Comparison of ENCODE assay signal across 24 cellular contexts in the genomic region with DNA sequence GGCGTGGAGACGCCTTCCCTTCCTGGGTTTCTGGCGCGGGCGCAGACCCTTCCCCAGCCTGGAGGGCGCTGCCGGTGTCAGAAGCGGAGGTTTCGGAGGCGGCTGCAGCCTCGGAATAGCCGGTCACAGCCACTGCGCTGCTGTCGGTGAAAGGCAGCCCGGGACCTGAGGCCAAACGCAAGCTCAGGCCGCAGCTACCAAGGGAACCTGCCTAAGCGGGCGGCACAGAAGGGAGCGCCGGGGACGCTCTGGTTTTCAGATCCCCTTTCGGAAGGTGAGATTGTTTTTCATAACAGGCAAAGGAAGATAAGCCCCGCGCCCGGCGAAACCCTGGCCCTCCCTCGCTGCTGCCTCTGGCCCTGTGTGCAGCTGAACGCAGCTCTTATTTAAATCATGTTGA.
DNase-seq lines count a peak whose midpoint lies in the region; ATAC-seq, FAIRE-seq and TF ChIP-seq lines count a peak whose summit lies in the region.
"Had no signal": no experiment of that assay in that cellular context is flagged by ENCODE, and none has a peak within 500 bp of the region (broad histone marks: within the 10 kb centered on the region; RNA-seq: fewer than 3 reads in every experiment).

No MANE protein-coding gene starts in this region.

- H3K4me3 Mint-ChIP-seq in astrocyte (ENCODE audit: unreplicated experiment): no peak overlapping the region
- H3K4me3 Mint-ChIP-seq in stimulated activated naive B cell treated with anti-CD40 and anti-IgM and Interleukin-4, amounts not matched to agents 10 μg/mL and 1 μg/mL and 100 μg/mL, for 72 hours: no peak overlapping the region
- no peak overlapping the region for H3K4me3 Mint-ChIP-seq in activated naive CD4-positive, alpha-beta T cell treated with anti-CD3 and anti-CD28 coated beads, Interleukin-2, amount 10 ng/mL, durations not matched to agents 7 days and 5 days
- H3K4me3 Mint-ChIP-seq: B cell had no signal

- FAIRE-seq in astrocyte (lab: Jason Lieb, UNC): no peak
- FAIRE-seq: G401.6, GM12892, small intestine had no signal

- no peak for TF ChIP-seq POLR2A in breast epithelium (IDR thresholded peaks at IDR 0.05)

- H3K36me3 Mint-ChIP-seq in astrocyte (ENCODE audit: low read depth, unreplicated experiment): no peaks in the 10 kb centered on the region
- H3K36me3 Mint-ChIP-seq in stimulated activated naive B cell treated with anti-CD40 and anti-IgM and Interleukin-4, amounts not matched to agents 10 μg/mL and 1 μg/mL and 100 μg/mL, for 72 hours: no peaks in the 10 kb centered on the region
- H3K36me3 Mint-ChIP-seq in activated naive CD4-positive, alpha-beta T cell treated with anti-CD3 and anti-CD28 coated beads, Interleukin-2, amount 10 ng/mL, durations not matched to agents 7 days and 5 days: no peaks in the 10 kb centered on the region

- intact Hi-C loops in breast epithelium (cut with DNase I; ENCODE audit: low total_unique reads): no loop called here

- peak overlapping the region; percentile 18 for H2AFZ ChIP-seq in astrocyte (ENCODE audit: low read depth, low read length)
- H2AFZ ChIP-seq: parathyroid adenoma had no signal

- H3K79me2 ChIP-seq in astrocyte (ENCODE audit: insufficient read depth, low read length): no peaks in the 10 kb centered on the region
- H3K79me2 ChIP-seq: parathyroid adenoma had no signal

- no peak for TF ChIP-seq CTCF in GM20000 (IDR thresholded peaks at IDR 0.05; ENCODE audit: extremely low read depth, missing control alignments)
- TF ChIP-seq CTCF in astrocyte (IDR thresholded peaks at IDR 0.05; ENCODE audit: insufficient read depth, low read depth, low read length): no peak
- TF ChIP-seq CTCF in breast epithelium (IDR thresholded peaks at IDR 0.05): no peak

- no peaks in the 10 kb centered on the region for H4K20me1 ChIP-seq in astrocyte (ENCODE audit: insufficient read depth, low read length)

- H3K9me3 Mint-ChIP-seq in astrocyte (ENCODE audit: unreplicated experiment): peaks cover 4% of the 10 kb centered on the region
- H3K9me3 Mint-ChIP-seq in stimulated activated naive B cell treated with anti-CD40 and anti-IgM and Interleukin-4, amounts not matched to agents 10 μg/mL and 1 μg/mL and 100 μg/mL, for 72 hours: peaks cover 0 to 1% of the 10 kb centered on the region in 2 donors
- no peaks in the 10 kb centered on the region for H3K9me3 Mint-ChIP-seq in activated naive CD4-positive, alpha-beta T cell treated with anti-CD3 and anti-CD28 coated beads, Interleukin-2, amount 10 ng/mL, durations not matched to agents 7 days and 5 days

- no peak overlapping the region for H3K9ac ChIP-seq in astrocyte (ENCODE audit: low read length)
- H3K9ac ChIP-seq: parathyroid adenoma had no signal

- H3K4me1 Mint-ChIP-seq in astrocyte (ENCODE audit: low read depth, unreplicated experiment): peaks cover 7% of the 10 kb centered on the region
- peaks cover 0 to 4% of the 10 kb centered on the region in 2 donors for H3K4me1 Mint-ChIP-seq in stimulated activated naive B cell treated with anti-CD40 and anti-IgM and Interleukin-4, amounts not matched to agents 10 μg/mL and 1 μg/mL and 100 μg/mL, for 72 hours
- no peaks in the 10 kb centered on the region for H3K4me1 Mint-ChIP-seq in activated naive CD4-positive, alpha-beta T cell treated with anti-CD3 and anti-CD28 coated beads, Interleukin-2, amount 10 ng/mL, durations not matched to agents 7 days and 5 days
- H3K4me1 Mint-ChIP-seq: B cell had no signal

- no peak overlapping the region for H3K27ac ChIP-seq in astrocyte (ENCODE audit: low read depth, low read length)
- H3K27ac ChIP-seq in breast epithelium: no peak overlapping the region
- H3K27ac ChIP-seq: heart right ventricle, parathyroid adenoma, suprapubic skin had no signal

- H3K36me3 ChIP-seq in astrocyte (ENCODE audit: insufficient read depth, low read length) (no peaks in the 10 kb centered on the region), breast epithelium (no peaks in the 10 kb centered on the region)
- H3K36me3 ChIP-seq: heart right ventricle, suprapubic skin had no signal

- H3K9me3 ChIP-seq in astrocyte (ENCODE audit: insufficient read depth, low read depth, low read length) (no peaks in the 10 kb centered on the region), breast epithelium (no peaks in the 10 kb centered on the region)
- H3K9me3 ChIP-seq: heart right ventricle, suprapubic skin had no signal

- H3K4me1 ChIP-seq in astrocyte (ENCODE audit: insufficient read depth, low read length) (no peaks in the 10 kb centered on the region), breast epithelium (no peaks in the 10 kb centered on the region)
- H3K4me1 ChIP-seq: heart right ventricle, parathyroid adenoma, suprapubic skin had no signal

- DNase-seq in GM20000 (ENCODE audit: low spot score): peak; percentile 60
- no peak for DNase-seq in astrocyte (ENCODE audit: low read depth)
- peak; percentile 56 for DNase-seq in left kidney (ENCODE audit: low read depth, low spot score)
- DNase-seq in stimulated activated naive B cell treated with anti-CD40 and anti-IgM and Interleukin-4, amounts not matched to agents 10 μg/mL and 1 μg/mL and 100 μg/mL, for 72 hours: no peak
- no peak for DNase-seq in amniotic stem cell (lab: John Stamatoyannopoulos, UW)
- DNase-seq in breast epithelium (ENCODE audit: low spot score in 2 of 2): no peak
- no peak for DNase-seq in activated naive CD4-positive, alpha-beta T cell treated with anti-CD3 and anti-CD28 coated beads, Interleukin-2, amount 10 ng/mL, durations not matched to agents 7 days and 5 days
- DNase-seq: activated CD4-positive, CD25-positive, alpha-beta regulatory T cell; activated CD8-positive, alpha-beta memory T cell treated with anti-CD3 and anti-CD28 coated beads for 24 hours; Calu3; heart right ventricle; KG1; NCI-H1092; NCI-H2081 treated with DMSO at 0.1 percent for 48 hours; NCI-H524 treated with DMSO at 0.1 percent for 48 hours; SIG-M5; small intestine; stimulated activated CD4-positive, alpha-beta T cell treated with anti-CD3 and anti-CD28 coated beads, Interleukin-4, amount 100 ng/mL, for 4 hours; stimulated activated CD8-positive, alpha-beta memory T cell treated with anti-CD3 and anti-CD28 coated beads, Interleukin-4, amount 100 ng/mL, for 48 hours had no signal

- H3K27me3 ChIP-seq in astrocyte (ENCODE audit: insufficient read depth, low read length) (no peaks in the 10 kb centered on the region), breast epithelium (peaks cover 0 to 9% of the 10 kb centered on the region in 2 donors)

- H3K27ac Mint-ChIP-seq in astrocyte (ENCODE audit: unreplicated experiment): no peak overlapping the region
- H3K27ac Mint-ChIP-seq in stimulated activated naive B cell treated with anti-CD40 and anti-IgM and Interleukin-4, amounts not matched to agents 10 μg/mL and 1 μg/mL and 100 μg/mL, for 72 hours: no peak overlapping the region
- H3K27ac Mint-ChIP-seq in activated naive CD4-positive, alpha-beta T cell treated with anti-CD3 and anti-CD28 coated beads, Interleukin-2, amount 10 ng/mL, durations not matched to agents 7 days and 5 days: no peak overlapping the region
- H3K27ac Mint-ChIP-seq: B cell had no signal

- CTCF ChIA-PET in activated naive CD4-positive, alpha-beta T cell treated with anti-CD3 and anti-CD28 coated beads, Interleukin-2, amount 10 ng/mL, durations not matched to agents 7 days and 5 days (lab: Charles Lee): interaction anchor here (0.6 kb wide), 1 partner anchor 433 kb away, joined by 3 read pairs; no protein-coding TSS in a partner anchor

- peaks cover 27% of the 10 kb centered on the region for H3K27me3 Mint-ChIP-seq in astrocyte (ENCODE audit: low read depth, unreplicated experiment)
- peaks cover 26 to 36% of the 10 kb centered on the region in 2 donors for H3K27me3 Mint-ChIP-seq in stimulated activated naive B cell treated with anti-CD40 and anti-IgM and Interleukin-4, amounts not matched to agents 10 μg/mL and 1 μg/mL and 100 μg/mL, for 72 hours
- peaks cover 45% of the 10 kb centered on the region for H3K27me3 Mint-ChIP-seq in activated naive CD4-positive, alpha-beta T cell treated with anti-CD3 and anti-CD28 coated beads, Interleukin-2, amount 10 ng/mL, durations not matched to agents 7 days and 5 days

- no peak overlapping the region for H3K4me2 ChIP-seq in astrocyte (ENCODE audit: low read length)

- peak; percentile 75 to 77 for ATAC-seq in stimulated activated naive B cell treated with anti-CD40 and anti-IgM and Interleukin-4, amounts not matched to agents 10 μg/mL and 1 μg/mL and 100 μg/mL, for 72 hours (replicated peaks)

- no peak overlapping the region for H3K4me3 ChIP-seq in astrocyte (ENCODE audit: insufficient read depth, low read depth, low read length)
- H3K4me3 ChIP-seq in breast epithelium: no peak overlapping the region
- H3K4me3 ChIP-seq: suprapubic skin had no signal

Comparison
In these comparisons a context has a peak if more than half of its experiments do, and no peak if none do; other contexts are left out.
1. DNase-seq: peak in GM20000 (single experiment) and left kidney (single experiment); none in astrocyte (single experiment), stimulated activated naive B cell treated with anti-CD40 and anti-IgM and Interleukin-4, amounts not matched to agents 10 μg/mL and 1 μg/mL and 100 μg/mL, for 72 hours (single experiment), amniotic stem cell (single experiment), breast epithelium (0 of 2) and activated naive CD4-positive, alpha-beta T cell treated with anti-CD3 and anti-CD28 coated beads, Interleukin-2, amount 10 ng/mL, durations not matched to agents 7 days and 5 days (single experiment).